ENCODE assay signal across 8 cellular contexts in the genomic region with DNA sequence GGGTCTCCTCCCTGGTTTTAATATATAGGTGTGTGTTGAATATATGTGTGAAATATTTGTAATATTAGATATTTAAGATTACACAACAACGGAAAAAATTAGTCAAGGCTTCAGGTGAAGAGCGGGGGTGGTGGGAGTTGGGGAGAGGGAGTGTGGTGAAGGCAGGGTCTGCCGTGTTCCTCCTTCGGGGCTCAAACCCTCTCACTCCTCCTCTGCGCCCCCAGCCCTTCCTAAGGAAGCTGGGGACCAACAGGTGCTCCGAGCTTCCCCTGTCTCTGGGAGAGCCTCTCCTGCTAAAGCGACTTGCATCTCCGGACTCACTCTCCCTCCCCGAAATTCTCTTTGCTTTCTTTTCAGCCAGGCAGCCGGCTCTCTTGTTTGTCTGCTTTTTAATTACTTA. TPM values are rescaled to one million over a fixed set of nuclear protein-coding genes. Genes with fewer than 3 reads are reported as not detected.
DNase-seq lines count a peak whose midpoint lies in the region; ATAC-seq and TF ChIP-seq lines count a peak whose summit lies in the region.

No MANE protein-coding gene starts in this region.

- H3K27ac ChIP-seq in Peyer's patch (peak overlapping the region; percentile 30 to 66 (median 59)), right cardiac atrium (ENCODE audit: low read length) (no peak overlapping the region)

- H3K27me3 ChIP-seq in H7 (ENCODE audit: control insufficient read depth, insufficient read depth, low read length) (peaks cover 48% of the 10 kb centered on the region), Peyer's patch (no peaks in the 10 kb centered on the region), right cardiac atrium (ENCODE audit: control insufficient read depth, insufficient read depth) (no peaks in the 10 kb centered on the region)

- H3K9me3 ChIP-seq in Peyer's patch: no peaks in the 10 kb centered on the region
- H3K9me3 ChIP-seq in right cardiac atrium (ENCODE audit: control insufficient read depth, low read length): no peaks in the 10 kb centered on the region

- TF ChIP-seq CTCF in Peyer's patch (IDR thresholded peaks at IDR 0.05) (no peak), retinal pigment epithelial cell (conservative IDR thresholded peaks at IDR 0.05; ENCODE audit: low read depth, low read length) (no peak)

- H3K4me3 ChIP-seq in H7 (ENCODE audit: insufficient read depth, low read depth, low read length) (peak overlapping the region; percentile 74), Peyer's patch (peak overlapping the region in 2 of 4 donors; percentile 57 to 72), right cardiac atrium (ENCODE audit: low read length) (peak overlapping the region; percentile 47), retinal pigment epithelial cell (ENCODE audit: low read length) (peak overlapping the region; percentile 70)

- no peak for ATAC-seq in right cardiac atrium
- no peak for ATAC-seq in GM18867 (IDR thresholded peaks at IDR 0.05; ENCODE audit: unreplicated experiment)
- ATAC-seq in HG03095 (IDR thresholded peaks at IDR 0.05; ENCODE audit: unreplicated experiment): no peak
- ATAC-seq in left lobe of liver: no peak

- H3K4me1 ChIP-seq in Peyer's patch: peaks cover 0 to 25% (median 9%) of the 10 kb centered on the region in 4 donors
- no peaks in the 10 kb centered on the region for H3K4me1 ChIP-seq in right cardiac atrium (ENCODE audit: control insufficient read depth, insufficient read depth, low read length)

- H3K36me3 ChIP-seq in H7 (replicated peaks; ENCODE audit: control insufficient read depth, insufficient read depth, low read length) (no peaks in the 10 kb centered on the region), Peyer's patch (no peaks in the 10 kb centered on the region)

- DNase-seq in H7 (peak; percentile 30), Peyer's patch (no peak), right cardiac atrium (no peak), retinal pigment epithelial cell (ENCODE audit: low read depth) (no peak), GDM1 (lab: John Stamatoyannopoulos, UW) (no peak), left lobe of liver (ENCODE audit: low spot score) (no peak)

- intact Hi-C loops in right cardiac atrium (cut with DNase I): loop anchor here in 2 of 4 donors (10.0 kb wide), 2 partner anchors 170 to 250 kb away; no protein-coding TSS in a partner anchor

- 11% methylated on average over 10 of the region's 10 CpGs for WGBS in right cardiac atrium

- TF ChIP-seq POLR2A in Peyer's patch (IDR thresholded peaks at IDR 0.05): no peak

RNA-seq across cellular contexts. Expression of gene CADM1, which starts 0.9 kb away (rescaled TPM):
- 13.9 and 15.5 TPM in 2 replicates for total RNA-seq in H7 (2014; rRNA removed; shearing (Covaris generic))
- total RNA-seq in Peyer's patch: 1 to 10 TPM in 2 of 4 donors, under 1 TPM in 2; 0.38 to 8.3 (median 2.5) TPM
- total RNA-seq in right cardiac atrium: 10 to 100 TPM; 25.4 to 42.6 (median 35.5) TPM
- polyA plus RNA-seq in right cardiac atrium: 14.8 TPM
- total RNA-seq in left lobe of liver: 27.2 TPM
